ENCODE assay signal across 1 cellular context in the genomic region with DNA sequence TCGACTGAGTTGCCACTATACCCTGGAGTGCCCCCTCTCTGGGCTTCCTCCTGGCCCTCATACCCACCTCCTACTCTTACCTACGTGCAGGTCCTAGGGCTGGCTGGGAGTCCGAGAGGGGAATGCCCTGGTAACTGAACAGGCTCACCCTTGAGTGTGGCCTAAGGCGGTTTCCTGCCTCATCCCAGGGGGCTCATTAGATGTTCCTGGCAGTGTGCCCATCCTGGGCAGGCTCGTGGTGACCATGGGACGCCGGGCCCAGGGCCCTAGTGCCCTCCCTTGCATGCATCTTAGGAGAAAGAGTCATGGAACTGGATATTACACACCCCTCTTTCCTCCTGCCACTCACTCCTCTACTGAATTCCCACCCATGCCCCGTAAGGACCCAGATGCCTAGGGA.
TF ChIP-seq lines count a peak whose summit lies in the region.

No MANE protein-coding gene starts in this region.

TF ChIP-seq in K562, 482 proteins besides CTCF, POLR2A, EP300 and RAD21:
- no peak for TF ChIP-seq YY1 (IDR thresholded peaks at IDR 0.05; ENCODE audit: borderline replicate concordance in 1 of 3, control insufficient read depth in 1 of 3, extremely low read depth in 1 of 3, insufficient read depth in 3 of 3, insufficient read length in 1 of 3, insufficient replicate concordance in 2 of 3, low read depth in 1 of 3, low read length in 2 of 3)
- TF ChIP-seq ZNF830 (CRISPR knock-in tag; IDR thresholded peaks at IDR 0.05) = no peak
- peak; percentile 40 for TF ChIP-seq NFIC (IDR thresholded peaks at IDR 0.05)
